1 cellular context compared by ENCODE assay signal in the genomic region with DNA sequence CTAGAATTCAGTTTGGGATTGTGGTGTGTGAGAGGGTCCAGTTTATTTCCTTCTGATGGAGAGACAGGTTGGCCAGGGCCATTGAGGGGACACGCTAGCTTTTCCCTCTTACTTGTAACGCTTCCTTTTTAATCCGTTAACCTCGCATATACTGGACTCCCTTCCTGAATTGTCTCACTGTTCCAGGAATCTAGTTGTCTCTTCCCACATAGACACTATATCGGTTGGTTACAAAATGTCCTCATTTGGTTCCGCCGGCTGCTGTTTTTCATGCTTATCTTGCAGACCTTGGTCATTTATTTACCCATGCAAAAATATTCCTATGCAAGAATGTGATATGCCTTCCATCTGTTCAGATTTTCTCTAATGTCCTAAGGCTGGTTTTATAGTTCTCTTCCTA.
TF ChIP-seq lines count a peak whose summit lies in the region.

No MANE protein-coding gene starts in this region.

TF ChIP-seq in GM12878, 131 proteins besides CTCF, POLR2A, EP300 and RAD21:
- no peak for TF ChIP-seq MTA3 (IDR thresholded peaks at IDR 0.05; ENCODE audit: borderline replicate concordance, low read length)
- no peak for TF ChIP-seq MTA2 (IDR thresholded peaks at IDR 0.05; ENCODE audit: low read depth)
- no peak for TF ChIP-seq GATAD2B (conservative IDR thresholded peaks at IDR 0.05; ENCODE audit: low read depth)
- TF ChIP-seq, protein P1, sequence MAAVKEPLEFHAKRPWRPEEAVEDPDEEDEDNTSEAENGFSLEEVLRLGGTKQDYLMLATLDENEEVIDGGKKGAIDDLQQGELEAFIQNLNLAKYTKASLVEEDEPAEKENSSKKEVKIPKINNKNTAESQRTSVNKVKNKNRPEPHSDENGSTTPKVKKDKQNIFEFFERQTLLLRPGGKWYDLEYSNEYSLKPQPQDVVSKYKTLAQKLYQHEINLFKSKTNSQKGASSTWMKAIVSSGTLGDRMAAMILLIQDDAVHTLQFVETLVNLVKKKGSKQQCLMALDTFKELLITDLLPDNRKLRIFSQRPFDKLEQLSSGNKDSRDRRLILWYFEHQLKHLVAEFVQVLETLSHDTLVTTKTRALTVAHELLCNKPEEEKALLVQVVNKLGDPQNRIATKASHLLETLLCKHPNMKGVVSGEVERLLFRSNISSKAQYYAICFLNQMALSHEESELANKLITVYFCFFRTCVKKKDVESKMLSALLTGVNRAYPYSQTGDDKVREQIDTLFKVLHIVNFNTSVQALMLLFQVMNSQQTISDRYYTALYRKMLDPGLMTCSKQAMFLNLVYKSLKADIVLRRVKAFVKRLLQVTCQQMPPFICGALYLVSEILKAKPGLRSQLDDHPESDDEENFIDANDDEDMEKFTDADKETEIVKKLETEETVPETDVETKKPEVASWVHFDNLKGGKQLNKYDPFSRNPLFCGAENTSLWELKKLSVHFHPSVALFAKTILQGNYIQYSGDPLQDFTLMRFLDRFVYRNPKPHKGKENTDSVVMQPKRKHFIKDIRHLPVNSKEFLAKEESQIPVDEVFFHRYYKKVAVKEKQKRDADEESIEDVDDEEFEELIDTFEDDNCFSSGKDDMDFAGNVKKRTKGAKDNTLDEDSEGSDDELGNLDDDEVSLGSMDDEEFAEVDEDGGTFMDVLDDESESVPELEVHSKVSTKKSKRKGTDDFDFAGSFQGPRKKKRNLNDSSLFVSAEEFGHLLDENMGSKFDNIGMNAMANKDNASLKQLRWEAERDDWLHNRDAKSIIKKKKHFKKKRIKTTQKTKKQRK (IDR thresholded peaks at IDR 0.05; ENCODE audit: low read depth, low read length) = no peak
- TF ChIP-seq EGR1 (IDR thresholded peaks at IDR 0.05; ENCODE audit: borderline replicate concordance in 1 of 2, low read depth in 2 of 2, low read length in 2 of 2) = no peak
- TF ChIP-seq ATF7 (IDR thresholded peaks at IDR 0.05; ENCODE audit: low read depth) = no peak
- no peak for TF ChIP-seq IRF4 (IDR thresholded peaks at IDR 0.05; ENCODE audit: low read depth, low read length)
- no peak for TF ChIP-seq CEBPB (IDR thresholded peaks at IDR 0.05; ENCODE audit: borderline replicate concordance in 1 of 2, low read depth in 2 of 2, low read length in 2 of 2)
- TF ChIP-seq, protein P2, sequence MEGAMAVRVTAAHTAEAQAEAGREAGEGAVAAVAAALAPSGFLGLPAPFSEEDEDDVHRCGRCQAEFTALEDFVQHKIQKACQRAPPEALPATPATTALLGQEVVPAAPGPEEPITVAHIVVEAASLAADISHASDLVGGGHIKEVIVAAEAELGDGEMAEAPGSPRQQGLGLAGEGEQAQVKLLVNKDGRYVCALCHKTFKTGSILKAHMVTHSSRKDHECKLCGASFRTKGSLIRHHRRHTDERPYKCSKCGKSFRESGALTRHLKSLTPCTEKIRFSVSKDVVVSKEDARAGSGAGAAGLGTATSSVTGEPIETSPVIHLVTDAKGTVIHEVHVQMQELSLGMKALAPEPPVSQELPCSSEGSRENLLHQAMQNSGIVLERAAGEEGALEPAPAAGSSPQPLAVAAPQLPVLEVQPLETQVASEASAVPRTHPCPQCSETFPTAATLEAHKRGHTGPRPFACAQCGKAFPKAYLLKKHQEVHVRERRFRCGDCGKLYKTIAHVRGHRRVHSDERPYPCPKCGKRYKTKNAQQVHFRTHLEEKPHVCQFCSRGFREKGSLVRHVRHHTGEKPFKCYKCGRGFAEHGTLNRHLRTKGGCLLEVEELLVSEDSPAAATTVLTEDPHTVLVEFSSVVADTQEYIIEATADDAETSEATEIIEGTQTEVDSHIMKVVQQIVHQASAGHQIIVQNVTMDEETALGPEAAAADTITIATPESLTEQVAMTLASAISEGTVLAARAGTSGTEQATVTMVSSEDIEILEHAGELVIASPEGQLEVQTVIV (IDR thresholded peaks at IDR 0.05; ENCODE audit: borderline replicate concordance, partially characterized antibody) = no peak
- TF ChIP-seq ETV6 (conservative IDR thresholded peaks at IDR 0.05 in 1 of 2, IDR thresholded peaks at IDR 0.05 in 1 of 2; ENCODE audit: borderline replicate concordance in 1 of 2, low read depth in 1 of 2) = no peak
- TF ChIP-seq IKZF2 (IDR thresholded peaks at IDR 0.05) = no peak
- no peak for TF ChIP-seq MYC (IDR thresholded peaks at IDR 0.05; ENCODE audit: insufficient read depth, insufficient read length, insufficient replicate concordance, low read length, severe bottlenecking)
- TF ChIP-seq TARDBP (IDR thresholded peaks at IDR 0.05; ENCODE audit: borderline replicate concordance) = no peak
- no peak for TF ChIP-seq NR2F1 (conservative IDR thresholded peaks at IDR 0.05)
- no peak for TF ChIP-seq ZNF274 (IDR thresholded peaks at IDR 0.05; ENCODE audit: insufficient read depth, insufficient read length)
- no peak for TF ChIP-seq FOS (IDR thresholded peaks at IDR 0.05; ENCODE audit: borderline replicate concordance, extremely low read depth, insufficient read length)
- TF ChIP-seq SMARCA5 (IDR thresholded peaks at IDR 0.05) = no peak
- TF ChIP-seq, protein P3, sequence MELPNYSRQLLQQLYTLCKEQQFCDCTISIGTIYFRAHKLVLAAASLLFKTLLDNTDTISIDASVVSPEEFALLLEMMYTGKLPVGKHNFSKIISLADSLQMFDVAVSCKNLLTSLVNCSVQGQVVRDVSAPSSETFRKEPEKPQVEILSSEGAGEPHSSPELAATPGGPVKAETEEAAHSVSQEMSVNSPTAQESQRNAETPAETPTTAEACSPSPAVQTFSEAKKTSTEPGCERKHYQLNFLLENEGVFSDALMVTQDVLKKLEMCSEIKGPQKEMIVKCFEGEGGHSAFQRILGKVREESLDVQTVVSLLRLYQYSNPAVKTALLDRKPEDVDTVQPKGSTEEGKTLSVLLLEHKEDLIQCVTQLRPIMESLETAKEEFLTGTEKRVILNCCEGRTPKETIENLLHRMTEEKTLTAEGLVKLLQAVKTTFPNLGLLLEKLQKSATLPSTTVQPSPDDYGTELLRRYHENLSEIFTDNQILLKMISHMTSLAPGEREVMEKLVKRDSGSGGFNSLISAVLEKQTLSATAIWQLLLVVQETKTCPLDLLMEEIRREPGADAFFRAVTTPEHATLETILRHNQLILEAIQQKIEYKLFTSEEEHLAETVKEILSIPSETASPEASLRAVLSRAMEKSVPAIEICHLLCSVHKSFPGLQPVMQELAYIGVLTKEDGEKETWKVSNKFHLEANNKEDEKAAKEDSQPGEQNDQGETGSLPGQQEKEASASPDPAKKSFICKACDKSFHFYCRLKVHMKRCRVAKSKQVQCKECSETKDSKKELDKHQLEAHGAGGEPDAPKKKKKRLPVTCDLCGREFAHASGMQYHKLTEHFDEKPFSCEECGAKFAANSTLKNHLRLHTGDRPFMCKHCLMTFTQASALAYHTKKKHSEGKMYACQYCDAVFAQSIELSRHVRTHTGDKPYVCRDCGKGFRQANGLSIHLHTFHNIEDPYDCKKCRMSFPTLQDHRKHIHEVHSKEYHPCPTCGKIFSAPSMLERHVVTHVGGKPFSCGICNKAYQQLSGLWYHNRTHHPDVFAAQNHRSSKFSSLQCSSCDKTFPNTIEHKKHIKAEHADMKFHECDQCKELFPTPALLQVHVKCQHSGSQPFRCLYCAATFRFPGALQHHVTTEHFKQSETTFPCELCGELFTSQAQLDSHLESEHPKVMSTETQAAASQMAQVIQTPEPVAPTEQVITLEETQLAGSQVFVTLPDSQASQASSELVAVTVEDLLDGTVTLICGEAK (IDR thresholded peaks at IDR 0.05; ENCODE audit: borderline replicate concordance) = no peak
- TF ChIP-seq RB1 (IDR thresholded peaks at IDR 0.05; ENCODE audit: borderline replicate concordance) = no peak
